9 cellular contexts compared by ENCODE assay signal in genomic region chr5:37837101-37838032, GRCh38. TPM values are rescaled to one million over a fixed set of nuclear protein-coding genes. Genes with fewer than 3 reads are reported as not detected.
DNase-seq lines count a peak whose midpoint lies in the region; ATAC-seq, FAIRE-seq and TF ChIP-seq lines count a peak whose summit lies in the region.
"Had no signal": no experiment of that assay in that cellular context is flagged by ENCODE, and none has a peak within 500 bp of the region (broad histone marks: within the 10 kb centered on the region; RNA-seq: fewer than 3 reads in every experiment).

No MANE protein-coding gene starts in this region.

- CTCF ChIA-PET in CD8-positive, alpha-beta memory T cell (lab: Charles Lee) = no interaction called here

- no peak overlapping the region for H3K27ac ChIP-seq in CD8-positive, alpha-beta memory T cell (ENCODE audit: low read depth, low read length)
- H3K27ac ChIP-seq in astrocyte (ENCODE audit: low read depth, low read length) = peak overlapping the region; percentile 70

- TF ChIP-seq CTCF in astrocyte (IDR thresholded peaks at IDR 0.05; ENCODE audit: insufficient read depth, low read depth, low read length) = peak; percentile 59

- H3K36me3 ChIP-seq in CD8-positive, alpha-beta memory T cell (ENCODE audit: insufficient read depth, low read length) = no peaks in the 10 kb centered on the region
- no peaks in the 10 kb centered on the region for H3K36me3 ChIP-seq in astrocyte (ENCODE audit: insufficient read depth, low read length)

- H3K9me3 ChIP-seq in CD8-positive, alpha-beta memory T cell (ENCODE audit: low read length) = no peaks in the 10 kb centered on the region
- H3K9me3 ChIP-seq in astrocyte (ENCODE audit: insufficient read depth, low read depth, low read length) = no peaks in the 10 kb centered on the region

- H3K4me1 Mint-ChIP-seq in CD8-positive, alpha-beta memory T cell = peaks cover 18 to 49% (median 19%) of the 10 kb centered on the region in 3 donors
- peaks cover 25% of the 10 kb centered on the region for H3K4me1 Mint-ChIP-seq in astrocyte (ENCODE audit: low read depth, unreplicated experiment)

- H4K20me1 ChIP-seq in astrocyte (ENCODE audit: insufficient read depth, low read length) = no peaks in the 10 kb centered on the region

- H3K4me3 ChIP-seq in CD8-positive, alpha-beta memory T cell (ENCODE audit: low read length) = no peak overlapping the region
- H3K4me3 ChIP-seq in astrocyte (ENCODE audit: insufficient read depth, low read depth, low read length) (peak overlapping the region; percentile 71), iPS-11a (ENCODE audit: low read depth, low read length) (peak overlapping the region; percentile 20)

- peak overlapping the region; percentile 77 for H2AFZ ChIP-seq in astrocyte (ENCODE audit: low read depth, low read length)

- peaks cover 0 to 2% (median 0%) of the 10 kb centered on the region in 3 donors for H3K36me3 Mint-ChIP-seq in CD8-positive, alpha-beta memory T cell
- H3K36me3 Mint-ChIP-seq in astrocyte (ENCODE audit: low read depth, unreplicated experiment) = peaks cover 7% of the 10 kb centered on the region

- FAIRE-seq in HTR-8/SVneo (lab: Jason Lieb, UNC) (peak; percentile 90), astrocyte (lab: Jason Lieb, UNC) (no peak), RCC 7860 (lab: Jason Lieb, UNC) (no peak)

- intact Hi-C loops in sciatic nerve (cut with DNase I) = loop anchor here (10.0 kb wide), 1 partner anchor 357 kb away; no protein-coding TSS in a partner anchor

- H3K4me3 Mint-ChIP-seq in CD8-positive, alpha-beta memory T cell = peak overlapping the region in 6 of 7 donors; percentile 39 to 84 (median 56)
- H3K4me3 Mint-ChIP-seq in astrocyte (ENCODE audit: unreplicated experiment) = peak overlapping the region; percentile 97

- peaks cover 0 to 2% (median 0%) of the 10 kb centered on the region in 5 donors for H3K9me3 Mint-ChIP-seq in CD8-positive, alpha-beta memory T cell
- no peaks in the 10 kb centered on the region for H3K9me3 Mint-ChIP-seq in astrocyte (ENCODE audit: unreplicated experiment)

- H3K27ac Mint-ChIP-seq in CD8-positive, alpha-beta memory T cell = no peak overlapping the region
- peak overlapping the region; percentile 97 for H3K27ac Mint-ChIP-seq in astrocyte (ENCODE audit: unreplicated experiment)

- POLR2A ChIA-PET in CD8-positive, alpha-beta memory T cell (lab: Charles Lee) = no interaction called here

- peaks cover 66 to 86% of the 10 kb centered on the region in 2 donors for H3K27me3 Mint-ChIP-seq in CD8-positive, alpha-beta memory T cell
- H3K27me3 Mint-ChIP-seq in astrocyte (ENCODE audit: low read depth, unreplicated experiment) = no peaks in the 10 kb centered on the region

- peaks cover 43% of the 10 kb centered on the region for H3K79me2 ChIP-seq in astrocyte (ENCODE audit: insufficient read depth, low read length)

- H3K4me1 ChIP-seq in CD8-positive, alpha-beta memory T cell (ENCODE audit: insufficient read depth, low read length) = peaks cover 8% of the 10 kb centered on the region
- H3K4me1 ChIP-seq in astrocyte (ENCODE audit: insufficient read depth, low read length) = peaks cover 47% of the 10 kb centered on the region

- DNase-seq in CD8-positive, alpha-beta memory T cell = peak in 1 of 5 donors; percentile 4
- DNase-seq in HTR-8/SVneo (ENCODE audit: insufficient read length, low spot score) (peak; percentile 90), RPMI7951 (ENCODE audit: low read depth) (peak; percentile 79), astrocyte (ENCODE audit: low read depth) (peak; percentile 54), sciatic nerve (ENCODE audit: low spot score) (peak; percentile 83), RCC 7860 (ENCODE audit: low spot score) (no peak)

- peak overlapping the region; percentile 93 for H3K4me2 ChIP-seq in astrocyte (ENCODE audit: low read length)

- H3K9ac ChIP-seq in astrocyte (ENCODE audit: low read length) = peak overlapping the region; percentile 85

- peaks cover 36% of the 10 kb centered on the region for H3K27me3 ChIP-seq in CD8-positive, alpha-beta memory T cell (ENCODE audit: insufficient read depth, low read length, poor library complexity, severe bottlenecking)
- H3K27me3 ChIP-seq in astrocyte (ENCODE audit: insufficient read depth, low read length) = peaks cover 17% of the 10 kb centered on the region

- ATAC-seq in GM19452 (IDR thresholded peaks at IDR 0.05; ENCODE audit: unreplicated experiment) = peak; percentile 66
- ATAC-seq in sciatic nerve = peak; percentile 79

RNA-seq across cellular contexts. Expression of gene GDNF, which starts 2.5 kb away (rescaled TPM):
- total RNA-seq in CD8-positive, alpha-beta memory T cell = not detected
- not detected for polyA plus RNA-seq in CD8-positive, alpha-beta memory T cell
- 2.2 TPM in 2 replicates for total RNA-seq in RPMI7951 (2014; rRNA removed; shearing (Covaris generic))
- total RNA-seq in astrocyte (20.5 and 21.5 TPM in 2 replicates), sciatic nerve (not detected)
- total RNA-seq: T-helper 2 cell treated with Interferon-gamma antibody and Interleukin-4, amounts not matched to agents 100 ng/mL and 5 ng/mL, for 36 hours had no signal
